ENCODE assay signal across 14 cellular contexts in genomic region chr2:236824836-236825235, GRCh38.
DNase-seq lines count a peak whose midpoint lies in the region; ATAC-seq, FAIRE-seq and TF ChIP-seq lines count a peak whose summit lies in the region.
"Had no signal": no experiment of that assay in that cellular context is flagged by ENCODE, and none has a peak within 500 bp of the region (broad histone marks: within the 10 kb centered on the region; RNA-seq: fewer than 3 reads in every experiment).

No MANE protein-coding gene starts in this region.

- peak; percentile 5 for FAIRE-seq in islet of Langerhans (lab: Jason Lieb, UNC)
- FAIRE-seq: GM18507, TTC549 had no signal

- ATAC-seq in HG02870 (IDR thresholded peaks at IDR 0.05; ENCODE audit: unreplicated experiment), result no peak
- no peak for ATAC-seq in HG03571 (IDR thresholded peaks at IDR 0.05; ENCODE audit: unreplicated experiment)
- ATAC-seq: Panc1 had no signal

- H3K27ac ChIP-seq in 22Rv1, result peak overlapping the region; percentile 25; the same call in 1 of the 2 replicates
- H3K27ac ChIP-seq: right atrium auricular region had no signal

- DNase-seq in NCI-H128 (lab: John Stamatoyannopoulos, UW; ENCODE audit: unreplicated experiment), result peak; percentile 50
- peak; percentile 83 for DNase-seq in NCI-H526 treated with DMSO at 0.1 percent for 48 hours (lab: John Stamatoyannopoulos, UW)
- DNase-seq in OCI-M1 (lab: John Stamatoyannopoulos, UW), result no peak
- DNase-seq in NCI-H2227 (lab: John Stamatoyannopoulos, UW; ENCODE audit: unreplicated experiment), result no peak
- DNase-seq: effector memory CD4-positive, alpha-beta T cell; Kasumi-1 had no signal

- no peak for TF ChIP-seq CTCF in 22Rv1 (IDR thresholded peaks at IDR 0.05)

Comparison
In these comparisons a context has a peak if more than half of its experiments do, and no peak if none do; other contexts are left out.
1. DNase-seq: peak in NCI-H128 (single experiment) and NCI-H526 treated with DMSO at 0.1 percent for 48 hours (single experiment); none in OCI-M1 (single experiment) and NCI-H2227 (single experiment).